Comparison of ENCODE assay signal across 8 cellular contexts in the genomic region with DNA sequence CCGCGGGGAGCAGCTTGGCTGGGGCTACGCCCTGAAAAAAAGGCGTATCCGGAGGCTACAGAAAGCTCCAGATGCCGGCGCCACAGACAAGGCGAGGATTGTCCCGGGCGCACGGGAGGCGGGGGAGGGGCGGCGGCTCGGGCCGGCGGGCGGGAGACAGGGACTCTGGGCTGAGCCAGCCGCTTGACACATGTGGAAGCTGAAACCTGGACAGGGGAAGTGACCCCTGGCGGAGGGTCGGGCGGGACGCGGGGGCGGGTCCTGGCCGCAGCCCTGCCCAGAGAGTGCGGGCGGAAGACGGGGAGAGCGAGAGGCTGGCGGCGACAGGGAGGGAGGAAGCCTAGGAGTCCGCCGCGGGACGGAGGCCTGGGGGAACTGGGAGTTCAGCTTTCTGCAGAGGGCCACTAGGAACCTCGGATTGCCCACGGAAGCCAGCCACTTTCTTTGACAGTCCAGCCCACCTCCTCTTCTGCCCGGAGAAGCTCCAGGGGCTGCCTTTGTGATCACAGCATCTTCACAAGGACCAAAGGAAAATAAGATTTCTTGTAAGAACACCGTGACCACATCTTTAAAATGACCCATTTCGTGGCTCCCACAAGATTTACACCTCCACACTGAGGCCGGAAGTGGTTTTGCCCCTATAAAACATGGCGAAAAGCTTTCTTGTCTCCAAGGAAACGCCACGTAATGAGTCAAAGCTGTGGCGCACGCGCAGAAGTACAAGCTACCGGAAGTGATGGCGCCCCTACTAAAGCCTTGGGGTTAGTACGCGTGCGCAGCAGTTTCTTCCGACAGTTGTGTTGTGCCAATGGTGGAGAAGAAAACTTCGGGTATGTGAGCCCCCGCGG. TPM values are rescaled to one million over a fixed set of nuclear protein-coding genes. Genes with fewer than 3 reads are reported as not detected.
DNase-seq lines count a peak whose midpoint lies in the region; ATAC-seq and TF ChIP-seq lines count a peak whose summit lies in the region.

Gene PLOD3 (minus strand): TSS at position 194 of the 848 bp plus-strand sequence. CDS start 307 bp downstream, outside the sequence.
Gene ZNHIT1 (plus strand): TSS at position 778 of the 848 bp plus-strand sequence. CDS start 31 bp downstream, at position 809.

- ATAC-seq in GM18499 (IDR thresholded peaks at IDR 0.05; ENCODE audit: insufficient read depth, unreplicated experiment) (peak; percentile 48), HG02970 (IDR thresholded peaks at IDR 0.05; ENCODE audit: low FRiP score, unreplicated experiment) (peak; percentile 71), right cardiac atrium (peak; percentile 95 to 96)

- H3K4me3 ChIP-seq in ascending aorta (peak within 1 kb of the TSS; percentile 72 to 78), right cardiac atrium (ENCODE audit: low read length) (peak within 1 kb of the TSS; percentile 76), uterus (peak within 1 kb of the TSS; percentile 68 to 72)

- under 1% methylated on average over 57 of the region's 57 CpGs for WGBS in right cardiac atrium

- peak within 1 kb of the TSS; percentile 91 for H3K4me3 Mint-ChIP-seq in T-helper 2 cell treated with Interferon-gamma antibody and Interleukin-4, amounts not matched to agents 5 μg/mL and 100 μg/mL, for 36 hours

- peaks cover 10 to 23% of the 10 kb centered on the region in 2 donors for H3K36me3 ChIP-seq in ascending aorta
- no peaks in the 10 kb centered on the region for H3K36me3 ChIP-seq in uterus

- peaks cover 33% of the 10 kb centered on the region for H3K36me3 Mint-ChIP-seq in T-helper 2 cell treated with Interferon-gamma antibody and Interleukin-4, amounts not matched to agents 5 μg/mL and 100 μg/mL, for 36 hours (ENCODE audit: low read depth)

- no peaks in the 10 kb centered on the region for H3K27me3 Mint-ChIP-seq in T-helper 2 cell treated with Interferon-gamma antibody and Interleukin-4, amounts not matched to agents 5 μg/mL and 100 μg/mL, for 36 hours (ENCODE audit: low read depth)

- peak within 1 kb of the TSS; percentile 84 for H3K27ac Mint-ChIP-seq in T-helper 2 cell treated with Interferon-gamma antibody and Interleukin-4, amounts not matched to agents 5 μg/mL and 100 μg/mL, for 36 hours

- DNase-seq in NCI-H1930 (lab: John Stamatoyannopoulos, UW) (peak; percentile 98 to 100), ascending aorta (ENCODE audit: low spot score in 2 of 2) (peak; percentile 84 to 98), right cardiac atrium (peak; percentile 97 to 99 (median 98)), pulmonary artery endothelial cell (ENCODE audit: low read depth, low spot score) (peak; percentile 88), uterus (peak; percentile 95 to 98)
- DNase-seq in T-helper 2 cell treated with Interferon-gamma antibody and Interleukin-4, amounts not matched to agents 5 μg/mL and 100 μg/mL, for 36 hours (ENCODE audit: low spot score): peak; percentile 94

- TF ChIP-seq POLR2A in uterus (IDR thresholded peaks at IDR 0.05): peak; percentile 9 to 33

- intact Hi-C loops in ascending aorta (cut with DNase I) (loop anchor here (1.0 to 5.0 kb wide), 5 partner anchors 27 to 1215 kb away; partner anchors contain the start of genes AP1S1, ORAI2 and UFSP1), right cardiac atrium (cut with DNase I) (loop anchor here in 1 of 4 donors (5.0 kb wide), 1 partner anchor 35 kb away; no protein-coding TSS in a partner anchor), uterus (cut with DNase I; ENCODE audit: low total_unique reads) (no loop called here)

- peak within 1 kb of the TSS; percentile 55 to 78 for H3K27ac ChIP-seq in ascending aorta
- peak within 1 kb of the TSS; percentile 86 for H3K27ac ChIP-seq in right cardiac atrium (ENCODE audit: low read length)
- H3K27ac ChIP-seq in uterus: peak within 1 kb of the TSS; percentile 91 to 93

- H3K4me1 ChIP-seq in ascending aorta (peaks cover 9 to 18% of the 10 kb centered on the region in 2 donors), right cardiac atrium (ENCODE audit: control insufficient read depth, insufficient read depth, low read length) (peaks cover 2% of the 10 kb centered on the region), uterus (peaks cover 0 to 12% of the 10 kb centered on the region in 2 donors)

- TF ChIP-seq CTCF in ascending aorta (IDR thresholded peaks at IDR 0.05) (no peak), uterus (IDR thresholded peaks at IDR 0.05) (peak; percentile 3 to 34 (median 16))

- H3K27me3 ChIP-seq in ascending aorta (no peaks in the 10 kb centered on the region), right cardiac atrium (ENCODE audit: control insufficient read depth, insufficient read depth) (no peaks in the 10 kb centered on the region), uterus (no peaks in the 10 kb centered on the region)

- H3K4me1 Mint-ChIP-seq in T-helper 2 cell treated with Interferon-gamma antibody and Interleukin-4, amounts not matched to agents 5 μg/mL and 100 μg/mL, for 36 hours (ENCODE audit: low read depth): peaks cover 23% of the 10 kb centered on the region

- no peaks in the 10 kb centered on the region for H3K9me3 ChIP-seq in ascending aorta
- no peaks in the 10 kb centered on the region for H3K9me3 ChIP-seq in right cardiac atrium (ENCODE audit: control insufficient read depth, low read length)
- no peaks in the 10 kb centered on the region for H3K9me3 ChIP-seq in uterus

- no peaks in the 10 kb centered on the region for H3K9me3 Mint-ChIP-seq in T-helper 2 cell treated with Interferon-gamma antibody and Interleukin-4, amounts not matched to agents 5 μg/mL and 100 μg/mL, for 36 hours

RNA-seq across cellular contexts. Expression of gene PLOD3, which starts in this region (rescaled TPM):
- total RNA-seq in ascending aorta (165 TPM), right cardiac atrium (10 to 100 TPM; 34.8 to 52.8 (median 44.0) TPM), pulmonary artery endothelial cell (65.4 and 80.8 TPM in 2 replicates), uterus (10 to 100 TPM; 29.2 to 75.4 (median 34.1) TPM)
- 31.2 TPM for polyA plus RNA-seq in right cardiac atrium

RNA-seq across cellular contexts. Expression of gene ZNHIT1, which starts in this region (rescaled TPM):
- 87.9 TPM for total RNA-seq in ascending aorta
- 10 to 100 TPM; 51.5 to 62.8 (median 55.5) TPM for total RNA-seq in right cardiac atrium
- polyA plus RNA-seq in right cardiac atrium: 108 TPM
- 84.0 and 118 TPM in 2 replicates for total RNA-seq in pulmonary artery endothelial cell
- 10 to 100 TPM; 40.7 to 53.3 (median 52.0) TPM for total RNA-seq in uterus

Comparison
In these comparisons a context has a peak if more than half of its experiments do, and no peak if none do; other contexts are left out.
1. Peak in every context shown above with its lines: DNase-seq, ATAC-seq, H3K4me3 ChIP-seq and H3K27ac ChIP-seq.
2. CTCF ChIP-seq: peak in uterus (4 of 4); none in ascending aorta (0 of 3).